In genomic region chr9:38062106-38062497, GRCh38 we compare ENCODE assay signal across 22 cellular contexts. TPM values are rescaled to one million over a fixed set of nuclear protein-coding genes. Genes with fewer than 3 reads are reported as not detected.
A peak's percentile ranks its signal among the peaks of the same experiment; 100 is the strongest.
DNase-seq lines count a peak whose midpoint lies in the region; ATAC-seq and TF ChIP-seq lines count a peak whose summit lies in the region.
"Had no signal": no experiment of that assay in that cellular context is flagged by ENCODE, and none has a peak within 500 bp of the region (broad histone marks: within the 10 kb centered on the region; RNA-seq: fewer than 3 reads in every experiment).

No MANE protein-coding gene starts in this region.

- H3K27me3 Mint-ChIP-seq in mesothelial cell of epicardium (ENCODE audit: low read depth) = no peaks in the 10 kb centered on the region
- H3K27me3 Mint-ChIP-seq in activated naive CD8-positive, alpha-beta T cell treated with anti-CD3 and anti-CD28 coated beads for 36 hours = peaks cover 8% of the 10 kb centered on the region
- H3K27me3 Mint-ChIP-seq: dendritic cell treated with granulocyte-macrophage colony-stimulating factor and Interleukin-4, amounts not matched to agents 40 ng/mL and 50 ng/mL, for 4 days had no signal

- H3K36me3 ChIP-seq in heart left ventricle = no peaks in the 10 kb centered on the region
- H3K36me3 ChIP-seq in RWPE2 (ENCODE audit: low read depth) = peaks cover 43% of the 10 kb centered on the region
- no peaks in the 10 kb centered on the region for H3K36me3 ChIP-seq in smooth muscle cell (ENCODE audit: low read depth)
- H3K36me3 ChIP-seq: breast epithelium, MG63, prostate gland, upper lobe of right lung had no signal

- H3K27ac Mint-ChIP-seq in mesothelial cell of epicardium = peak overlapping the region; percentile 65
- H3K27ac Mint-ChIP-seq in activated naive CD8-positive, alpha-beta T cell treated with anti-CD3 and anti-CD28 coated beads for 36 hours = no peak overlapping the region
- H3K27ac Mint-ChIP-seq: dendritic cell treated with granulocyte-macrophage colony-stimulating factor and Interleukin-4, amounts not matched to agents 40 ng/mL and 50 ng/mL, for 4 days; nephron progenitor cell had no signal

- H3K9ac ChIP-seq in smooth muscle cell (ENCODE audit: low read depth) = no peak overlapping the region

- H3K4me1 Mint-ChIP-seq in mesothelial cell of epicardium = peaks cover 75% of the 10 kb centered on the region
- peaks cover 15% of the 10 kb centered on the region for H3K4me1 Mint-ChIP-seq in activated naive CD8-positive, alpha-beta T cell treated with anti-CD3 and anti-CD28 coated beads for 36 hours

- no peaks in the 10 kb centered on the region for H3K9me3 ChIP-seq in heart left ventricle
- no peaks in the 10 kb centered on the region for H3K9me3 ChIP-seq in RWPE2 (ENCODE audit: severe bottlenecking)
- no peaks in the 10 kb centered on the region for H3K9me3 ChIP-seq in smooth muscle cell (replicated peaks; ENCODE audit: low read depth)
- H3K9me3 ChIP-seq: breast epithelium, MG63, prostate gland, upper lobe of right lung had no signal

- H3F3A ChIP-seq in smooth muscle cell (ENCODE audit: low read depth) = peaks cover 42% of the 10 kb centered on the region

- H3K9me3 Mint-ChIP-seq in mesothelial cell of epicardium = no peaks in the 10 kb centered on the region
- H3K9me3 Mint-ChIP-seq in activated naive CD8-positive, alpha-beta T cell treated with anti-CD3 and anti-CD28 coated beads for 36 hours = no peaks in the 10 kb centered on the region
- H3K9me3 Mint-ChIP-seq: dendritic cell treated with granulocyte-macrophage colony-stimulating factor and Interleukin-4, amounts not matched to agents 40 ng/mL and 50 ng/mL, for 4 days; nephron progenitor cell had no signal

- no peak for TF ChIP-seq CTCF in heart left ventricle (IDR thresholded peaks at IDR 0.05)
- TF ChIP-seq CTCF in RWPE2 (IDR thresholded peaks at IDR 0.05; ENCODE audit: poor library complexity, severe bottlenecking) = no peak
- no peak for TF ChIP-seq CTCF in mesothelial cell of epicardium (IDR thresholded peaks at IDR 0.05; ENCODE audit: unreplicated experiment)
- TF ChIP-seq CTCF in smooth muscle cell (IDR thresholded peaks at IDR 0.05; ENCODE audit: borderline replicate concordance, insufficient read depth, poor library complexity, severe bottlenecking) = no peak

- H3K4me2 ChIP-seq in smooth muscle cell = peak overlapping the region; percentile 60

- no peak for TF ChIP-seq POLR2A in heart left ventricle (IDR thresholded peaks at IDR 0.05)

- 93 to 98% (median 97%) methylated on average over 3 of the region's 3 CpGs for WGBS in heart left ventricle, 4 donors
- WGBS in smooth muscle cell (ENCODE audit: low lambda C conversion rate) = 92% methylated on average over 3 of the region's 3 CpGs

- peaks cover 95% of the 10 kb centered on the region for H4K20me1 ChIP-seq in smooth muscle cell (ENCODE audit: low read depth)

- ATAC-seq in heart left ventricle = no peak
- no peak for ATAC-seq in left cardiac atrium
- ATAC-seq in RWPE2 (ENCODE audit: low read depth) = no peak
- ATAC-seq: upper lobe of right lung had no signal

- no peak overlapping the region for H2AFZ ChIP-seq in smooth muscle cell (ENCODE audit: low read depth)

- no peak overlapping the region for H3K4me3 ChIP-seq in heart left ventricle
- H3K4me3 ChIP-seq in RWPE2 (ENCODE audit: severe bottlenecking) = no peak overlapping the region
- H3K4me3 ChIP-seq in smooth muscle cell = no peak overlapping the region
- H3K4me3 ChIP-seq: breast epithelium, MG63, prostate gland, upper lobe of right lung had no signal

- H3K4me1 ChIP-seq in heart left ventricle (peaks cover 7 to 100% (median 75%) of the 10 kb centered on the region in 12 donors), RWPE2 (ENCODE audit: insufficient read depth, poor library complexity, severe bottlenecking) (peaks cover 72% of the 10 kb centered on the region), smooth muscle cell (ENCODE audit: low read depth) (peaks cover 80% of the 10 kb centered on the region)

- H3K27ac ChIP-seq in heart left ventricle (peak overlapping the region in 9 of 12 donors; percentile 11 to 96 (median 65)), RWPE2 (ENCODE audit: poor library complexity, severe bottlenecking) (peak overlapping the region; percentile 79), smooth muscle cell (ENCODE audit: low read depth) (peak overlapping the region; percentile 79)
- H3K27ac ChIP-seq: breast epithelium, C4-2B, VCaP had no signal

- peaks cover 6% of the 10 kb centered on the region for H3K36me3 Mint-ChIP-seq in mesothelial cell of epicardium
- no peaks in the 10 kb centered on the region for H3K36me3 Mint-ChIP-seq in activated naive CD8-positive, alpha-beta T cell treated with anti-CD3 and anti-CD28 coated beads for 36 hours

- H3K79me2 ChIP-seq in smooth muscle cell (ENCODE audit: low read depth) = peaks cover 85% of the 10 kb centered on the region

- no peak overlapping the region for H3K4me3 Mint-ChIP-seq in mesothelial cell of epicardium
- no peak overlapping the region for H3K4me3 Mint-ChIP-seq in activated naive CD8-positive, alpha-beta T cell treated with anti-CD3 and anti-CD28 coated beads for 36 hours
- H3K4me3 Mint-ChIP-seq: dendritic cell treated with granulocyte-macrophage colony-stimulating factor and Interleukin-4, amounts not matched to agents 40 ng/mL and 50 ng/mL, for 4 days; nephron progenitor cell had no signal

- DNase-seq in heart left ventricle (no peak), left cardiac atrium (no peak), RWPE2 (ENCODE audit: low spot score) (no peak), mesothelial cell of epicardium (ENCODE audit: low spot score in 2 of 2, unreplicated experiment in 2 of 2) (no peak), smooth muscle cell (lab: John Stamatoyannopoulos, UW; ENCODE audit: unreplicated experiment) (no peak), NCI-H1694 (lab: John Stamatoyannopoulos, UW) (no peak), DMS 273 (lab: John Stamatoyannopoulos, UW; ENCODE audit: unreplicated experiment) (no peak)
- no peak for DNase-seq in activated naive CD8-positive, alpha-beta T cell treated with anti-CD3 and anti-CD28 coated beads for 36 hours
- DNase-seq: activated CD4-positive, alpha-beta T cell treated with anti-CD3 and anti-CD28 coated beads, Interleukin-2, amount 50 U/mL, for 1 hour; activated CD8-positive, alpha-beta memory T cell treated with anti-CD3 and anti-CD28 coated beads, Interleukin-2, amount 50 U/mL, for 4 hours; mammary epithelial cell; NCI-H1694 treated with DMSO at 0.1 percent for 48 hours; NCI-H774; nephron progenitor cell; stimulated activated CD4-positive, alpha-beta T cell treated with anti-CD3 and anti-CD28 coated beads, Interleukin-12 subunit alpha, Interleukin-12 subunit beta, amount 100 ng/mL, for 4 hours; upper lobe of right lung had no signal

- intact Hi-C loops in heart left ventricle (cut with DNase I) = loop anchor here in 3 of 10 donors (5.0 to 10.0 kb wide), 3 partner anchors 35 to 77 kb away; no protein-coding TSS in a partner anchor
- intact Hi-C loops in left cardiac atrium (cut with DNase I) = loop anchor here in 1 of 2 donors (10.0 kb wide), 1 partner anchor 57 kb away; no protein-coding TSS in a partner anchor

- H3K27me3 ChIP-seq in heart left ventricle (peaks cover 0 to 3% (median 0%) of the 10 kb centered on the region in 9 donors), RWPE2 (ENCODE audit: insufficient read depth, poor library complexity, severe bottlenecking) (no peaks in the 10 kb centered on the region), smooth muscle cell (ENCODE audit: low read depth) (no peaks in the 10 kb centered on the region)
- H3K27me3 ChIP-seq: breast epithelium, MG63, upper lobe of right lung had no signal

RNA-seq across cellular contexts. Expression of gene SHB, which starts 6.9 kb away (rescaled TPM):
- 10 to 100 TPM; 10.7 to 31.4 (median 21.4) TPM for total RNA-seq in heart left ventricle
- polyA plus RNA-seq in heart left ventricle = 10 to 100 TPM in 1 of 2 donors, 1 to 10 TPM in 1; 7.8 to 23.2 TPM
- total RNA-seq in left cardiac atrium = 10 to 100 TPM; 20.3 to 34.6 TPM
- total RNA-seq in mesothelial cell of epicardium = 33.7 to 35.5 TPM (median 35.4 TPM) in 3 replicates
- total RNA-seq in smooth muscle cell = 14.3 and 16.4 TPM in 2 replicates
- polyA plus RNA-seq in smooth muscle cell = 32.4 and 35.0 TPM in 2 replicates
- 1 to 10 TPM; 1.2 to 1.8 TPM for total RNA-seq in activated naive CD8-positive, alpha-beta T cell treated with anti-CD3 and anti-CD28 coated beads for 36 hours
